12 cellular contexts compared by ENCODE assay signal in the genomic region with DNA sequence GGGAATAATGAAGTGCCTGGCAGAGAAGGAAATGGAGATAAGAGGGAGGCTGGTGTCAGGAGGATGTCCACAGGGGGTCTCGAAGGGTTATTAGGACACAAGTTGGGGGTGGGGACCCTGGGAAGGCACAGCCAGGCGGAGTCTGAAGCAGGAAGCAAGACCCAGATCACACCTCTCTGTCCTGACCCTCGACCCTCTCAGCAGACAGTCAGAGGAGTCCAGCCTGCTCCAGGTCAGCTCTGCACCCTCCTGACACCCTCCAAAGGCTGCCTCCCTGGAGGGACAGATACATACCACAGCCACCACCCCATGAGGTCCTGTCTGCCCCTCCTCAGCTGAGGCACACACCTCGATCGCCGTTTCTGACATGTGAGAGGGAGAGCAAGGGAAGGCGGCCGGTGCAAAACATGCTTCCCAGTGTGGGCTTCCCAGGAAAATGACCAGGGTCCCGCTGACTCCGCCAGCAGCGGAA. TPM values are rescaled to one million over a fixed set of nuclear protein-coding genes. Genes with fewer than 3 reads are reported as not detected.
DNase-seq lines count a peak whose midpoint lies in the region; ATAC-seq and TF ChIP-seq lines count a peak whose summit lies in the region.
"Had no signal": no experiment of that assay in that cellular context is flagged by ENCODE, and none has a peak within 500 bp of the region (broad histone marks: within the 10 kb centered on the region; RNA-seq: fewer than 3 reads in every experiment).

No MANE protein-coding gene starts in this region.

- peak overlapping the region; percentile 16 for H3K9ac ChIP-seq in HUES6 (ENCODE audit: low read length)
- H3K9ac ChIP-seq: KMS-11, parathyroid adenoma had no signal

- no peaks in the 10 kb centered on the region for H3K9me3 ChIP-seq in HUES6 (ENCODE audit: control insufficient read depth, insufficient read depth, low read depth, low read length)

- H3K27me3 Mint-ChIP-seq in activated CD4-positive, alpha-beta memory T cell treated with anti-CD3 and anti-CD28 coated beads, Interleukin-2, amount 10 ng/mL, durations not matched to agents 7 days and 5 days: no peaks in the 10 kb centered on the region

- H3K36me3 ChIP-seq in HUES6 (ENCODE audit: control insufficient read depth, insufficient read depth, low read length): no peaks in the 10 kb centered on the region
- H3K36me3 ChIP-seq: cardiac muscle cell had no signal

- DNase-seq in activated CD4-positive, alpha-beta memory T cell treated with anti-CD3 and anti-CD28 coated beads, Interleukin-2, amount 10 ng/mL, durations not matched to agents 7 days and 5 days: peak; percentile 34
- DNase-seq in foreskin keratinocyte (no peak), NCI-H146 treated with DMSO at 0.1 percent for 48 hours (lab: John Stamatoyannopoulos, UW; ENCODE audit: unreplicated experiment) (no peak), occipital lobe (lab: John Stamatoyannopoulos, UW) (no peak)
- DNase-seq: HCEC 1CT had no signal

- POLR2A ChIA-PET in activated CD4-positive, alpha-beta memory T cell treated with anti-CD3 and anti-CD28 coated beads, Interleukin-2, amount 10 ng/mL, durations not matched to agents 7 days and 5 days (lab: Charles Lee): interaction anchor here (0.7 to 24.6 kb wide), 18 partner anchors 8 to 1804 kb away, joined by 3 to 1689 read pairs (median 7); partner anchors contain the start of gene BCL11B

- TF ChIP-seq CTCF in foreskin keratinocyte (conservative IDR thresholded peaks at IDR 0.05): no peak

- H3K4me3 Mint-ChIP-seq in activated CD4-positive, alpha-beta memory T cell treated with anti-CD3 and anti-CD28 coated beads, Interleukin-2, amount 10 ng/mL, durations not matched to agents 7 days and 5 days: peak overlapping the region; percentile 99

- H3K4me1 ChIP-seq in HUES6 (ENCODE audit: control insufficient read depth, insufficient read depth, low read length): peaks cover 92% of the 10 kb centered on the region
- H3K4me1 ChIP-seq in foreskin keratinocyte: peaks cover 56% of the 10 kb centered on the region

- peaks cover 89% of the 10 kb centered on the region for H3K4me1 Mint-ChIP-seq in activated CD4-positive, alpha-beta memory T cell treated with anti-CD3 and anti-CD28 coated beads, Interleukin-2, amount 10 ng/mL, durations not matched to agents 7 days and 5 days

- no peaks in the 10 kb centered on the region for H3K9me3 Mint-ChIP-seq in activated CD4-positive, alpha-beta memory T cell treated with anti-CD3 and anti-CD28 coated beads, Interleukin-2, amount 10 ng/mL, durations not matched to agents 7 days and 5 days

- H3K4me3 ChIP-seq in HUES6 (ENCODE audit: low read depth, low read length) (peak overlapping the region; percentile 41), skin epidermis (peak overlapping the region in 3 of 7 experiments; percentile 0 to 19 (median 1))
- H3K4me3 ChIP-seq: cardiac muscle cell had no signal

- ATAC-seq in foreskin keratinocyte (no peak), HG03439 (IDR thresholded peaks at IDR 0.05; ENCODE audit: unreplicated experiment) (no peak)
- ATAC-seq: left colon had no signal

- H3K27me3 ChIP-seq in HUES6 (ENCODE audit: control insufficient read depth, insufficient read depth, low read length) (peaks cover 20% of the 10 kb centered on the region; the same call in 1 of the 2 replicates), foreskin keratinocyte (no peaks in the 10 kb centered on the region)

- H3K27ac Mint-ChIP-seq in activated CD4-positive, alpha-beta memory T cell treated with anti-CD3 and anti-CD28 coated beads, Interleukin-2, amount 10 ng/mL, durations not matched to agents 7 days and 5 days: peak overlapping the region; percentile 100

- no peak overlapping the region for H3K27ac ChIP-seq in HUES6 (ENCODE audit: low read depth, low read length)
- H3K27ac ChIP-seq in foreskin keratinocyte: peak overlapping the region; percentile 92
- peak overlapping the region; percentile 35 to 99 (median 83) for H3K27ac ChIP-seq in skin epidermis
- H3K27ac ChIP-seq: cardiac muscle cell, KMS-11, parathyroid adenoma had no signal

- CTCF ChIA-PET in activated CD4-positive, alpha-beta memory T cell treated with anti-CD3 and anti-CD28 coated beads, Interleukin-2, amount 10 ng/mL, durations not matched to agents 7 days and 5 days (lab: Charles Lee): interaction anchor here (0.6 to 11.1 kb wide), 9 partner anchors 8 to 1285 kb away, joined by 3 to 214 read pairs (median 8); partner anchors contain the start of gene BCL11B

- H3K36me3 Mint-ChIP-seq in activated CD4-positive, alpha-beta memory T cell treated with anti-CD3 and anti-CD28 coated beads, Interleukin-2, amount 10 ng/mL, durations not matched to agents 7 days and 5 days (ENCODE audit: low read depth): peaks cover 91% of the 10 kb centered on the region

RNA-seq across cellular contexts. Expression of gene BCL11B, which starts 9.0 kb away (rescaled TPM):
- total RNA-seq in activated CD4-positive, alpha-beta memory T cell treated with anti-CD3 and anti-CD28 coated beads, Interleukin-2, amount 10 ng/mL, durations not matched to agents 7 days and 5 days: 10 to 100 TPM; 81.7 to 82.0 TPM
- 15.4 and 16.3 TPM in 2 replicates for total RNA-seq in foreskin keratinocyte
- 3.8 and 4.4 TPM in 2 replicates for polyA plus RNA-seq in foreskin keratinocyte
- total RNA-seq in occipital lobe: 27.0 TPM
